ENCODE assay signal across 24 cellular contexts in the genomic region with DNA sequence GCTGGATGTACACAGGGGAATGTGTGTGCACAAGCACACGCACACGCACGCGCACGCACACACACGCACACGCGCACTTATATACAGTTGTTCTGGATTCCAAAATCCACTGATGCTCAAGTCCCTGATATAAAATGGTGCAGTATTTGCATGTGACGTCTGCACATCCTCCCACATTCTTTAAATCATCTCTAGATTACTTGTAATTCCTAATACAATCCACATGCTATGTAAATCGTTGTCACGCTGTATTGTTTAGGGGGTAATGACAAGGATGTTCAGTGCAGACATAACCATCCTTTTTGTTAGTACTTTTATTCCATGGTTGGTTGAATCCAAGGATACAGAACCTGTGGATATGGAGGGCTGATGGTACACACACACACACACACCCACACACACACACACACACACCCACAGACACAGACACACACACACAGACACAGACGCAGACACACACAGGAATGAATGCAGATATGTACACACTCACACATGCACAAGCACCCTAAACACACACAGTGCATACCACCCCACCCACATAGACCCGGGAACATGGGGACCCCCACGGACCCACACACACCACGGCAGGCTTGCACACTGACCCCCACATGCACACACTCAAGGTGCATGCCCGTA.
"Had no signal": no experiment of that assay in that cellular context is flagged by ENCODE, and none has a peak within 500 bp of the region (broad histone marks: within the 10 kb centered on the region; RNA-seq: fewer than 3 reads in every experiment).

No MANE protein-coding gene starts in this region.

- DNase-seq: cortex of kidney; dorsolateral prefrontal cortex; effector CD8-positive, alpha-beta T cell; foreskin melanocyte; head of caudate nucleus; islet precursor cell; left ventricle myocardium inferior; lower lobe of right lung; natural killer cell; nucleus accumbens; ovary; sigmoid colon; stimulated activated CD4-positive, alpha-beta T cell treated with anti-CD3 and anti-CD28 coated beads, Interleukin-2, amount 100 ng/mL, for 24 hours; stimulated activated CD4-positive, alpha-beta T cell treated with anti-CD3 and anti-CD28 coated beads, Interleukin-4, amount 100 ng/mL, for 4 hours; stimulated activated naive B cell treated with anti-CD40 and anti-IgM and Interleukin-4, amounts not matched to agents 10 μg/mL and 1 μg/mL and 100 μg/mL, for 72 hours; stimulated activated naive CD8-positive, alpha-beta T cell treated with anti-CD3 and anti-CD28 coated beads, Interleukin-15, amount 100 ng/mL, for 72 hours; testis had no signal

- H3K36me3 Mint-ChIP-seq: memory B cell; mesothelial cell of epicardium; natural killer cell; stimulated activated naive B cell treated with anti-CD40 and anti-IgM and Interleukin-4, amounts not matched to agents 10 μg/mL and 1 μg/mL and 100 μg/mL, for 72 hours had no signal

- H3K9me3 Mint-ChIP-seq: memory B cell; mesothelial cell of epicardium; natural killer cell; neural crest cell; stimulated activated naive B cell treated with anti-CD40 and anti-IgM and Interleukin-4, amounts not matched to agents 10 μg/mL and 1 μg/mL and 100 μg/mL, for 72 hours; stimulated activated naive CD8-positive, alpha-beta T cell treated with anti-CD3 and anti-CD28 coated beads, Interleukin-15, amount 100 ng/mL, for 72 hours had no signal

- H3K4me3 ChIP-seq: dorsolateral prefrontal cortex, hepatocyte, left ventricle myocardium inferior, lower lobe of right lung, ovary, right atrium auricular region, sigmoid colon, skin epidermis, testis, tibial nerve had no signal

- H2AFZ ChIP-seq: hepatocyte had no signal

- H3K4me2 ChIP-seq: hepatocyte had no signal

- H3K79me2 ChIP-seq: hepatocyte had no signal

- H3K27ac Mint-ChIP-seq: memory B cell; mesothelial cell of epicardium; natural killer cell; stimulated activated naive B cell treated with anti-CD40 and anti-IgM and Interleukin-4, amounts not matched to agents 10 μg/mL and 1 μg/mL and 100 μg/mL, for 72 hours; stimulated activated naive CD8-positive, alpha-beta T cell treated with anti-CD3 and anti-CD28 coated beads, Interleukin-15, amount 100 ng/mL, for 72 hours had no signal

- H3K36me3 ChIP-seq: left ventricle myocardium inferior, lower lobe of right lung, ovary, right atrium auricular region, sigmoid colon, tibial nerve had no signal

- H3K27ac ChIP-seq: hepatocyte, left ventricle myocardium inferior, lower lobe of right lung, ovary, right atrium auricular region, sigmoid colon, skin epidermis, testis, tibial nerve had no signal

- H3K4me3 Mint-ChIP-seq: memory B cell; mesothelial cell of epicardium; natural killer cell; neural crest cell; stimulated activated naive B cell treated with anti-CD40 and anti-IgM and Interleukin-4, amounts not matched to agents 10 μg/mL and 1 μg/mL and 100 μg/mL, for 72 hours; stimulated activated naive CD8-positive, alpha-beta T cell treated with anti-CD3 and anti-CD28 coated beads, Interleukin-15, amount 100 ng/mL, for 72 hours had no signal

- H3K27me3 ChIP-seq: ovary, right atrium auricular region, testis had no signal

- H3K9me3 ChIP-seq: left ventricle myocardium inferior, lower lobe of right lung, ovary, right atrium auricular region, sigmoid colon, testis, tibial nerve had no signal
